Comparison of ENCODE assay signal across 1 cellular context in genomic region chr14:68469208-68469713, GRCh38.
TF ChIP-seq lines count a peak whose summit lies in the region.

No MANE protein-coding gene starts in this region.

TF ChIP-seq in HepG2, 621 proteins besides CTCF, POLR2A, EP300 and RAD21 (continued from another document and continues in another):
- TF ChIP-seq, protein P1, sequence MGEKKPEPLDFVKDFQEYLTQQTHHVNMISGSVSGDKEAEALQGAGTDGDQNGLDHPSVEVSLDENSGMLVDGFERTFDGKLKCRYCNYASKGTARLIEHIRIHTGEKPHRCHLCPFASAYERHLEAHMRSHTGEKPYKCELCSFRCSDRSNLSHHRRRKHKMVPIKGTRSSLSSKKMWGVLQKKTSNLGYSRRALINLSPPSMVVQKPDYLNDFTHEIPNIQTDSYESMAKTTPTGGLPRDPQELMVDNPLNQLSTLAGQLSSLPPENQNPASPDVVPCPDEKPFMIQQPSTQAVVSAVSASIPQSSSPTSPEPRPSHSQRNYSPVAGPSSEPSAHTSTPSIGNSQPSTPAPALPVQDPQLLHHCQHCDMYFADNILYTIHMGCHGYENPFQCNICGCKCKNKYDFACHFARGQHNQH (CRISPR knock-in tag; IDR thresholded peaks at IDR 0.05), result peak; percentile 26; the same call in 1 of the 2 replicates
- TF ChIP-seq ZNF331 (CRISPR knock-in tag; IDR thresholded peaks at IDR 0.05), result peak; percentile 34; the same call in 1 of the 2 replicates
- no peak for TF ChIP-seq CAMTA2 (CRISPR knock-in tag; IDR thresholded peaks at IDR 0.05; ENCODE audit: borderline replicate concordance)
- no peak for TF ChIP-seq SNAPC4 (CRISPR knock-in tag; IDR thresholded peaks at IDR 0.05)
- TF ChIP-seq PHF21A (CRISPR knock-in tag; IDR thresholded peaks at IDR 0.05), result peak; percentile 55; the same call in 1 of the 2 replicates
- peak; percentile 96 for TF ChIP-seq FOXA3 (CRISPR knock-in tag; IDR thresholded peaks at IDR 0.05)
- TF ChIP-seq TRIM22 (IDR thresholded peaks at IDR 0.05), result no peak
- TF ChIP-seq GATAD1 (CRISPR knock-in tag; IDR thresholded peaks at IDR 0.05), result peak; percentile 59
- 0 out of 2 replicates have a peak, but pooled peaks have one; percentile 21 for TF ChIP-seq HOXD1 (CRISPR knock-in tag; IDR thresholded peaks at IDR 0.05)
- TF ChIP-seq ZNF709 (CRISPR knock-in tag; IDR thresholded peaks at IDR 0.05), result no peak
- TF ChIP-seq, protein P2, sequence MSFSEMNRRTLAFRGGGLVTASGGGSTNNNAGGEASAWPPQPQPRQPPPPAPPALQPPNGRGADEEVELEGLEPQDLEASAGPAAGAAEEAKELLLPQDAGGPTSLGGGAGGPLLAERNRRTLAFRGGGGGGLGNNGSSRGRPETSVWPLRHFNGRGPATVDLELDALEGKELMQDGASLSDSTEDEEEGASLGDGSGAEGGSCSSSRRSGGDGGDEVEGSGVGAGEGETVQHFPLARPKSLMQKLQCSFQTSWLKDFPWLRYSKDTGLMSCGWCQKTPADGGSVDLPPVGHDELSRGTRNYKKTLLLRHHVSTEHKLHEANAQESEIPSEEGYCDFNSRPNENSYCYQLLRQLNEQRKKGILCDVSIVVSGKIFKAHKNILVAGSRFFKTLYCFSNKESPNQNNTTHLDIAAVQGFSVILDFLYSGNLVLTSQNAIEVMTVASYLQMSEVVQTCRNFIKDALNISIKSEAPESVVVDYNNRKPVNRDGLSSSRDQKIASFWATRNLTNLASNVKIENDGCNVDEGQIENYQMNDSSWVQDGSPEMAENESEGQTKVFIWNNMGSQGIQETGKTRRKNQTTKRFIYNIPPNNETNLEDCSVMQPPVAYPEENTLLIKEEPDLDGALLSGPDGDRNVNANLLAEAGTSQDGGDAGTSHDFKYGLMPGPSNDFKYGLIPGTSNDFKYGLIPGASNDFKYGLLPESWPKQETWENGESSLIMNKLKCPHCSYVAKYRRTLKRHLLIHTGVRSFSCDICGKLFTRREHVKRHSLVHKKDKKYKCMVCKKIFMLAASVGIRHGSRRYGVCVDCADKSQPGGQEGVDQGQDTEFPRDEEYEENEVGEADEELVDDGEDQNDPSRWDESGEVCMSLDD (CRISPR knock-in tag; IDR thresholded peaks at IDR 0.05; ENCODE audit: borderline replicate concordance), result peak; percentile 95
- TF ChIP-seq TCF12 (IDR thresholded peaks at IDR 0.05), result no peak
- TF ChIP-seq TCF12 (CRISPR knock-in tag; IDR thresholded peaks at IDR 0.05), result peak; percentile 47; the same call in 1 of the 2 replicates
- peak; percentile 67 for TF ChIP-seq HNF1A (IDR thresholded peaks at IDR 0.05; ENCODE audit: low read depth)
- peak; percentile 31; the same call in 1 of the 2 replicates for TF ChIP-seq HNF1A (CRISPR knock-in tag; IDR thresholded peaks at IDR 0.05; ENCODE audit: borderline replicate concordance)
- peak; percentile 68 for TF ChIP-seq RXRB (CRISPR knock-in tag; IDR thresholded peaks at IDR 0.05; ENCODE audit: borderline replicate concordance)
- 0 out of 2 replicates have a peak, but pooled peaks have one; percentile 39 for TF ChIP-seq KDM3A (CRISPR knock-in tag; IDR thresholded peaks at IDR 0.05; ENCODE audit: low read depth)
- TF ChIP-seq, protein P3, sequence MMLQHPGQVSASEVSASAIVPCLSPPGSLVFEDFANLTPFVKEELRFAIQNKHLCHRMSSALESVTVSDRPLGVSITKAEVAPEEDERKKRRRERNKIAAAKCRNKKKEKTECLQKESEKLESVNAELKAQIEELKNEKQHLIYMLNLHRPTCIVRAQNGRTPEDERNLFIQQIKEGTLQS (CRISPR knock-in tag; IDR thresholded peaks at IDR 0.05), result no peak
- TF ChIP-seq TMF1 (CRISPR knock-in tag; IDR thresholded peaks at IDR 0.05; ENCODE audit: low read depth), result no peak
- TF ChIP-seq ZNF12 (CRISPR knock-in tag; IDR thresholded peaks at IDR 0.05), result peak; percentile 99
- peak; percentile 86 for TF ChIP-seq TCF7 (IDR thresholded peaks at IDR 0.05; ENCODE audit: low read depth)
- peak; percentile 79 for TF ChIP-seq NCOA2 (CRISPR knock-in tag; IDR thresholded peaks at IDR 0.05)
- TF ChIP-seq, protein P4, sequence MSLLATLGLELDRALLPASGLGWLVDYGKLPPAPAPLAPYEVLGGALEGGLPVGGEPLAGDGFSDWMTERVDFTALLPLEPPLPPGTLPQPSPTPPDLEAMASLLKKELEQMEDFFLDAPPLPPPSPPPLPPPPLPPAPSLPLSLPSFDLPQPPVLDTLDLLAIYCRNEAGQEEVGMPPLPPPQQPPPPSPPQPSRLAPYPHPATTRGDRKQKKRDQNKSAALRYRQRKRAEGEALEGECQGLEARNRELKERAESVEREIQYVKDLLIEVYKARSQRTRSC (CRISPR knock-in tag; IDR thresholded peaks at IDR 0.05; ENCODE audit: low read depth), result no peak
- TF ChIP-seq SP140L (CRISPR knock-in tag; IDR thresholded peaks at IDR 0.05; ENCODE audit: borderline replicate concordance), result no peak
- no peak for TF ChIP-seq ZNF83 (CRISPR knock-in tag; IDR thresholded peaks at IDR 0.05; ENCODE audit: borderline replicate concordance)
- TF ChIP-seq ZNF713 (CRISPR knock-in tag; IDR thresholded peaks at IDR 0.05), result no peak
- TF ChIP-seq ZNF160 (CRISPR knock-in tag; IDR thresholded peaks at IDR 0.05), result no peak
- TF ChIP-seq SIX4 (CRISPR knock-in tag; IDR thresholded peaks at IDR 0.05), result 0 out of 2 replicates have a peak, but pooled peaks have one; percentile 44
- no peak for TF ChIP-seq THAP8 (CRISPR knock-in tag; IDR thresholded peaks at IDR 0.05; ENCODE audit: borderline replicate concordance)
- TF ChIP-seq PHB2 (IDR thresholded peaks at IDR 0.05; ENCODE audit: partially characterized antibody), result no peak
- TF ChIP-seq, protein P5, sequence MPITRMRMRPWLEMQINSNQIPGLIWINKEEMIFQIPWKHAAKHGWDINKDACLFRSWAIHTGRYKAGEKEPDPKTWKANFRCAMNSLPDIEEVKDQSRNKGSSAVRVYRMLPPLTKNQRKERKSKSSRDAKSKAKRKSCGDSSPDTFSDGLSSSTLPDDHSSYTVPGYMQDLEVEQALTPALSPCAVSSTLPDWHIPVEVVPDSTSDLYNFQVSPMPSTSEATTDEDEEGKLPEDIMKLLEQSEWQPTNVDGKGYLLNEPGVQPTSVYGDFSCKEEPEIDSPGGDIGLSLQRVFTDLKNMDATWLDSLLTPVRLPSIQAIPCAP (CRISPR knock-in tag; IDR thresholded peaks at IDR 0.05; ENCODE audit: low read depth), result no peak
- peak; percentile 40 for TF ChIP-seq THAP11 (CRISPR knock-in tag; IDR thresholded peaks at IDR 0.05)
- TF ChIP-seq, protein P6, sequence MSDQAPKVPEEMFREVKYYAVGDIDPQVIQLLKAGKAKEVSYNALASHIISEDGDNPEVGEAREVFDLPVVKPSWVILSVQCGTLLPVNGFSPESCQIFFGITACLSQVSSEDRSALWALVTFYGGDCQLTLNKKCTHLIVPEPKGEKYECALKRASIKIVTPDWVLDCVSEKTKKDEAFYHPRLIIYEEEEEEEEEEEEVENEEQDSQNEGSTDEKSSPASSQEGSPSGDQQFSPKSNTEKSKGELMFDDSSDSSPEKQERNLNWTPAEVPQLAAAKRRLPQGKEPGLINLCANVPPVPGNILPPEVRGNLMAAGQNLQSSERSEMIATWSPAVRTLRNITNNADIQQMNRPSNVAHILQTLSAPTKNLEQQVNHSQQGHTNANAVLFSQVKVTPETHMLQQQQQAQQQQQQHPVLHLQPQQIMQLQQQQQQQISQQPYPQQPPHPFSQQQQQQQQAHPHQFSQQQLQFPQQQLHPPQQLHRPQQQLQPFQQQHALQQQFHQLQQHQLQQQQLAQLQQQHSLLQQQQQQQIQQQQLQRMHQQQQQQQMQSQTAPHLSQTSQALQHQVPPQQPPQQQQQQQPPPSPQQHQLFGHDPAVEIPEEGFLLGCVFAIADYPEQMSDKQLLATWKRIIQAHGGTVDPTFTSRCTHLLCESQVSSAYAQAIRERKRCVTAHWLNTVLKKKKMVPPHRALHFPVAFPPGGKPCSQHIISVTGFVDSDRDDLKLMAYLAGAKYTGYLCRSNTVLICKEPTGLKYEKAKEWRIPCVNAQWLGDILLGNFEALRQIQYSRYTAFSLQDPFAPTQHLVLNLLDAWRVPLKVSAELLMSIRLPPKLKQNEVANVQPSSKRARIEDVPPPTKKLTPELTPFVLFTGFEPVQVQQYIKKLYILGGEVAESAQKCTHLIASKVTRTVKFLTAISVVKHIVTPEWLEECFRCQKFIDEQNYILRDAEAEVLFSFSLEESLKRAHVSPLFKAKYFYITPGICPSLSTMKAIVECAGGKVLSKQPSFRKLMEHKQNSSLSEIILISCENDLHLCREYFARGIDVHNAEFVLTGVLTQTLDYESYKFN (CRISPR knock-in tag; conservative IDR thresholded peaks at IDR 0.05), result peak; percentile 74
- no peak for TF ChIP-seq ZNF280B (CRISPR knock-in tag; IDR thresholded peaks at IDR 0.05; ENCODE audit: borderline replicate concordance)
- TF ChIP-seq PHF20 (CRISPR knock-in tag; IDR thresholded peaks at IDR 0.05), result no peak
- TF ChIP-seq ZNF567 (CRISPR knock-in tag; IDR thresholded peaks at IDR 0.05; ENCODE audit: borderline replicate concordance), result no peak
